ENCODE assay signal across 8 cellular contexts in the genomic region with DNA sequence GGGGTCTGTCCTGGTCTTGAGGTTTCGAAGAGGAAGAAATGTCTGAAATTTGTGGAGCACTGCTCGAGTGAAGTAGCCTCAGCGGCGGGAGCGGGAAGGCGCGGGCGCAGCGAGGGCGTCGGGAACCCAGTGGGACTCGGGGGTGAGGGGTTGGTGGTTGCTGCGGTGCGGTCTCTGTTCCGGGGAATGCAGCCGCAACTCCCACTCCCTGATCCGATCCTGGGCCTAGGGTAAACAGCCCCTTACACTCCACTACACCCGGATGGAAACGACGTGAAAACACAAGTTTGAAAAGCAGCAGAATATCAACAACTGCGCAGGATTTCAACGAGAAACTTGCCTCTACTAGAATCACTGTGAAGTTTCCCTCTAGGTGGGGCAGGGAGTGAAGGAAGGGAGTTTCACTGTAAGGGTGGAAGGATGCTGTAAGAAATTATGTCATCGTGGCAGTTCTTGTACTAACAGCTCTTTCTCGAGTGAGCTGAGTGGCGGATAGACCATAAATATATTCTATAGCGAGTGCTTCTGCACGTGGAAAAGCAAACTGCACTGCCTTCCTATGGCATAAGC. TPM values are rescaled to one million over a fixed set of nuclear protein-coding genes. Genes with fewer than 3 reads are reported as not detected.
A peak's percentile ranks its signal among the peaks of the same experiment; 100 is the strongest.
DNase-seq lines count a peak whose midpoint lies in the region; ATAC-seq and TF ChIP-seq lines count a peak whose summit lies in the region.

No MANE protein-coding gene starts in this region.

- CTCF ChIA-PET in Caco-2 (lab: Charles Lee), result interaction anchor here (0.6 to 1.6 kb wide), 2 partner anchors 151 to 948 kb away, joined by 4 to 14 read pairs; no protein-coding TSS in a partner anchor

- H3K79me2 ChIP-seq in fibroblast of lung (ENCODE audit: control insufficient read depth, insufficient read depth, low read length) (peaks cover 25% of the 10 kb centered on the region), neural progenitor cell (ENCODE audit: low read depth) (peaks cover 26% of the 10 kb centered on the region)

- H2AFZ ChIP-seq in fibroblast of lung (ENCODE audit: low read length) (peak overlapping the region; percentile 89), neural progenitor cell (replicated peaks) (peak overlapping the region; percentile 99)

- no peaks in the 10 kb centered on the region; the same call in 1 of the 2 replicates for H3K4me1 ChIP-seq in Caco-2
- H3K4me1 ChIP-seq in fibroblast of lung (ENCODE audit: control insufficient read depth, extremely low read depth, insufficient read depth, low read length), result peaks cover 6% of the 10 kb centered on the region
- peaks cover 8% of the 10 kb centered on the region for H3K4me1 ChIP-seq in neural progenitor cell
- no peaks in the 10 kb centered on the region for H3K4me1 ChIP-seq in urinary bladder (ENCODE audit: insufficient read depth)

- H4K20me1 ChIP-seq in fibroblast of lung (ENCODE audit: control insufficient read depth, extremely low read depth, insufficient read depth, low read length) (no peaks in the 10 kb centered on the region), neural progenitor cell (ENCODE audit: low read depth) (peaks cover 18% of the 10 kb centered on the region)

- no peaks in the 10 kb centered on the region for H3K9me3 Mint-ChIP-seq in Caco-2 (ENCODE audit: unreplicated experiment)
- peaks cover 5% of the 10 kb centered on the region for H3K9me3 Mint-ChIP-seq in neural progenitor cell

- WGBS in urinary bladder, result 1% methylated on average over 27 of the region's 27 CpGs

- no peak for ATAC-seq in GM21360 (IDR thresholded peaks at IDR 0.05; ENCODE audit: unreplicated experiment)

- TF ChIP-seq CTCF in Caco-2 (IDR thresholded peaks at IDR 0.05; ENCODE audit: insufficient read depth in 1 of 2, low read depth in 1 of 2, low read length in 1 of 2, severe bottlenecking in 1 of 2, unreplicated experiment in 1 of 2) (no peak), fibroblast of lung (conservative IDR thresholded peaks at IDR 0.05 in 1 of 2, IDR thresholded peaks at IDR 0.05 in 1 of 2; ENCODE audit: low read depth in 1 of 2, low read length in 2 of 2) (peak in 1 of 2 donors; percentile 17), neural progenitor cell (IDR thresholded peaks at IDR 0.05) (no peak)

- no peaks in the 10 kb centered on the region for H3K36me3 Mint-ChIP-seq in Caco-2 (ENCODE audit: insufficient read depth, unreplicated experiment)
- no peaks in the 10 kb centered on the region for H3K36me3 Mint-ChIP-seq in neural progenitor cell

- no peaks in the 10 kb centered on the region for H3K27me3 Mint-ChIP-seq in Caco-2 (ENCODE audit: insufficient read depth, unreplicated experiment)
- H3K27me3 Mint-ChIP-seq in neural progenitor cell (ENCODE audit: insufficient read depth, low read depth), result peaks cover 13% of the 10 kb centered on the region

- intact Hi-C loops in Caco-2 (cut with micrococcal nuclease; ENCODE audit: unreplicated experiment), result loop anchor here (10.0 kb wide), 2 partner anchors 191 to 381 kb away; no protein-coding TSS in a partner anchor

- H3K27ac ChIP-seq in fibroblast of lung (ENCODE audit: insufficient read depth, low read length) (peak overlapping the region; percentile 96), neural progenitor cell (peak overlapping the region; percentile 88), urinary bladder (ENCODE audit: low read depth) (peak overlapping the region; percentile 75)

- H3K9ac ChIP-seq in fibroblast of lung (ENCODE audit: insufficient read depth, low read length) (peak overlapping the region; percentile 73), neural progenitor cell (peak overlapping the region; percentile 18)

- peaks cover 8% of the 10 kb centered on the region for H3K4me1 Mint-ChIP-seq in Caco-2 (ENCODE audit: low read depth, unreplicated experiment)
- peaks cover 8% of the 10 kb centered on the region for H3K4me1 Mint-ChIP-seq in neural progenitor cell

- H3K27me3 ChIP-seq in Caco-2 (replicated peaks; ENCODE audit: control insufficient read depth, insufficient read depth, low read length) (no peaks in the 10 kb centered on the region; the same call in 1 of the 2 replicates), fibroblast of lung (ENCODE audit: control insufficient read depth, insufficient read depth, low read length) (no peaks in the 10 kb centered on the region), neural progenitor cell (peaks cover 16% of the 10 kb centered on the region)

- H3K4me3 Mint-ChIP-seq in Caco-2 (ENCODE audit: unreplicated experiment), result no peak overlapping the region
- H3K4me3 Mint-ChIP-seq in neural progenitor cell, result no peak overlapping the region

- H3K4me3 ChIP-seq in Caco-2 (ENCODE audit: low read depth, low read length), result peak overlapping the region; percentile 94
- peak overlapping the region; percentile 82 to 91 (median 87) for H3K4me3 ChIP-seq in fibroblast of lung (replicated peaks in 1 of 4; ENCODE audit: control extremely low read depth in 1 of 4, insufficient read depth in 1 of 4, low read depth in 3 of 4, low read length in 4 of 4)
- peak overlapping the region; percentile 98 for H3K4me3 ChIP-seq in neural progenitor cell
- H3K4me3 ChIP-seq in urinary bladder (ENCODE audit: low read depth, low read length), result peak overlapping the region; percentile 81

- POLR2A ChIA-PET in Caco-2 (lab: Charles Lee), result no interaction called here

- H3K27ac Mint-ChIP-seq in Caco-2 (ENCODE audit: unreplicated experiment) (no peak overlapping the region), neural progenitor cell (no peak overlapping the region)

- H3K36me3 ChIP-seq in Caco-2 (ENCODE audit: control insufficient read depth, insufficient read depth, low read length), result no peaks in the 10 kb centered on the region
- no peaks in the 10 kb centered on the region for H3K36me3 ChIP-seq in fibroblast of lung (ENCODE audit: control insufficient read depth, insufficient read depth, low read length)
- H3K36me3 ChIP-seq in neural progenitor cell, result no peaks in the 10 kb centered on the region
- H3K36me3 ChIP-seq in urinary bladder (ENCODE audit: insufficient read depth), result no peaks in the 10 kb centered on the region

- H3F3A ChIP-seq in neural progenitor cell (ENCODE audit: low read depth), result peaks cover 43% of the 10 kb centered on the region

- H3K9me3 ChIP-seq in Caco-2, result no peaks in the 10 kb centered on the region
- no peaks in the 10 kb centered on the region for H3K9me3 ChIP-seq in fibroblast of lung (ENCODE audit: control insufficient read depth, insufficient read depth, low read depth, low read length)
- no peaks in the 10 kb centered on the region for H3K9me3 ChIP-seq in neural progenitor cell (ENCODE audit: low read depth)

- DNase-seq in Caco-2 (peak in 1 of 2 experiments; percentile 36), MV-4-11 (lab: John Stamatoyannopoulos, UW) (peak; percentile 39), fibroblast of lung (ENCODE audit: low read depth in 2 of 2) (peak; percentile 67 to 68), neural progenitor cell (ENCODE audit: low spot score) (no peak), foreskin melanocyte (no peak)
- peak; percentile 76 for DNase-seq in activated CD8-positive, alpha-beta memory T cell treated with anti-CD3 and anti-CD28 coated beads for 24 hours

- H3K4me2 ChIP-seq in fibroblast of lung (ENCODE audit: extremely low read depth, insufficient read depth, low read length) (peak overlapping the region; percentile 99), neural progenitor cell (peak overlapping the region; percentile 96)

- BruUV-seq in Caco-2 (replicated peaks; lab: Mats Ljungman, UMichigan), result TSS peak; percentile 57

RNA-seq across cellular contexts. Expression of gene KLF12, which starts 2.0 kb away (rescaled TPM):
- total RNA-seq in Caco-2 (2022) (14.0 and 14.7 TPM in 2 replicates), fibroblast of lung (10.5 and 11.4 TPM in 2 replicates), neural progenitor cell (ENCODE audit: low replicate concordance) (8.0 and 10.1 TPM in 2 replicates), urinary bladder (51.9 TPM)
- polyA plus RNA-seq in fibroblast of lung (12.2 and 18.2 TPM in 2 replicates), urinary bladder (4.6 TPM)
- 4.3 and 7.8 TPM in 2 replicates for polyA plus RNA-seq in fibroblast of lung (2012)
- 21.1 and 63.1 TPM in 2 replicates for polyA minus RNA-seq in fibroblast of lung (ENCODE audit: low replicate concordance)

Comparison
In these comparisons a context has a peak if more than half of its experiments do, and no peak if none do; other contexts are left out.
1. DNase-seq: peak in MV-4-11 (single experiment), activated CD8-positive, alpha-beta memory T cell treated with anti-CD3 and anti-CD28 coated beads for 24 hours (single experiment) and fibroblast of lung (2 of 2); none in neural progenitor cell (single experiment) and foreskin melanocyte (single experiment).
2. Peak in every context shown above with its lines, with median percentiles within 50 percentile points of each other: H3K4me3 ChIP-seq and H3K27ac ChIP-seq.